Comparison of ENCODE assay signal across 7 cellular contexts in the genomic region with DNA sequence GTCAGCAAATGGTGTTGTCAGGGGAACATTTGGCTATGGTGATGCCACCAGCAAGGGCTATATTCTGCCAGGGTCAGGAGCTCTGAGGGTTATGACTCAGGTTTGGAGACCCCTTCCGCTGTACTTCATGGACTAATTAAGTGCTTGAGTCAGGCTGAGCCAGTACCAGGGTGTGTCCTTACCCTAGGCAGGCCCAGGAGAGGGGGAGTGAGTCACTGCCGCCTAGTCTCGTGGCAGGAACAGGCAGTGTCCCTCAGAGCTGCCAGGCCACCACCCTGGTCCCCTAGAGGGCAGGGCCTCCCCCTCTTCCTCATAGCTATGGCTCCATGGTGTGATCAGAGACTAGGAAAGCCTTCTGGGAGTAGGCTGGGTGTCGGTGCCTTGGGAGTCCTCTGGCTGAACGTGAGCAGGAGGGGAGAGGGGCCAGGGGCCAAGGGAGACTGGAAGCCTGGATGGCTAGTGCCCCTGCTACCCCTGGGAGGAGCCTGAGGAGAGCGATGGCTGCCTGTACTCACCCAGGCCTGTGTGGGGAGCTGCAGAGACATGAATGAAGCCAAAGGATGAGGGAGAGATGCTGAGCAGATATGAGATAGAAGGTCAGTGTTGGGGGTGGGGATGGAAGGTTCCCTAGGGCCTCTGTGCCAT. TPM values are rescaled to one million over a fixed set of nuclear protein-coding genes. Genes with fewer than 3 reads are reported as not detected.
DNase-seq lines count a peak whose midpoint lies in the region; TF ChIP-seq lines count a peak whose summit lies in the region.
"Had no signal": no experiment of that assay in that cellular context is flagged by ENCODE, and none has a peak within 500 bp of the region (broad histone marks: within the 10 kb centered on the region; RNA-seq: fewer than 3 reads in every experiment).

No MANE protein-coding gene starts in this region.

- TF ChIP-seq RAD21 in neural cell (conservative IDR thresholded peaks at IDR 0.05) = no peak

- H3K36me3 ChIP-seq in ACC112 (ENCODE audit: insufficient read depth, low read length) = no peaks in the 10 kb centered on the region
- H3K36me3 ChIP-seq in neural cell (ENCODE audit: insufficient read depth, low read length) = no peaks in the 10 kb centered on the region
- H3K36me3 ChIP-seq: right lobe of liver had no signal

- no peaks in the 10 kb centered on the region for H4K20me1 ChIP-seq in neural cell (ENCODE audit: insufficient read depth)

- no peaks in the 10 kb centered on the region for H3K27me3 ChIP-seq in ACC112 (ENCODE audit: insufficient read depth, low read length)
- H3K27me3 ChIP-seq in neural cell (ENCODE audit: insufficient read depth, low read depth, low read length) = no peaks in the 10 kb centered on the region
- H3K27me3 ChIP-seq: right lobe of liver had no signal

- H3K9me2 ChIP-seq in neural cell (ENCODE audit: insufficient read depth, low read length) = no peaks in the 10 kb centered on the region

- peaks cover 73% of the 10 kb centered on the region for H3K4me1 ChIP-seq in ACC112 (ENCODE audit: control insufficient read depth, insufficient read depth, low read length, unreplicated experiment)
- H3K4me1 ChIP-seq: right lobe of liver had no signal

- no peaks in the 10 kb centered on the region for H3F3A ChIP-seq in neural cell (ENCODE audit: insufficient read depth, low read length, poor library complexity, severe bottlenecking)

- H2AFZ ChIP-seq in ACC112 (ENCODE audit: low read length, unreplicated experiment) = no peak overlapping the region
- H2AFZ ChIP-seq in neural cell (ENCODE audit: low read depth, low read length) = no peak overlapping the region

- peaks cover 72% of the 10 kb centered on the region for H3K79me2 ChIP-seq in ACC112 (ENCODE audit: control insufficient read depth, insufficient read depth, low read length, unreplicated experiment)
- H3K79me2 ChIP-seq in neural cell (replicated peaks; ENCODE audit: insufficient read depth, low read length) = no peaks in the 10 kb centered on the region

- H3K27ac ChIP-seq in ACC112 (ENCODE audit: low read depth, low read length) (peak overlapping the region; percentile 90), neural cell (ENCODE audit: low read length) (no peak overlapping the region)
- H3K27ac ChIP-seq: right lobe of liver had no signal

- H3K4me3 ChIP-seq in ACC112 (ENCODE audit: low read depth, low read length) (peak overlapping the region; percentile 61), neural cell (ENCODE audit: low read length) (no peak overlapping the region)
- H3K4me3 ChIP-seq: right lobe of liver had no signal

- H3K9me3 ChIP-seq in neural cell (ENCODE audit: low read length) = no peaks in the 10 kb centered on the region
- H3K9me3 ChIP-seq: right lobe of liver had no signal

- TF ChIP-seq CTCF in neural cell (IDR thresholded peaks at IDR 0.05; ENCODE audit: poor library complexity, severe bottlenecking) = peak; percentile 11

- TF ChIP-seq EP300 in neural cell (conservative IDR thresholded peaks at IDR 0.05; ENCODE audit: poor library complexity, severe bottlenecking) = no peak

- no peak overlapping the region for H3K9ac ChIP-seq in neural cell (ENCODE audit: low read length)

- peak; percentile 78 for DNase-seq in HK-2 (ENCODE audit: unreplicated experiment)
- peak in 35 of 58 donors; percentile 7 to 61 (median 32) for DNase-seq in anterior cingulate cortex (lab: John Stamatoyannopoulos, UW)
- no peak for DNase-seq in NCI-H510A (lab: John Stamatoyannopoulos, UW)
- no peak for DNase-seq in NCI-H2107 (lab: John Stamatoyannopoulos, UW)
- DNase-seq: right lobe of liver had no signal

- no peak overlapping the region for H3K4me2 ChIP-seq in neural cell (ENCODE audit: low read length)

TF ChIP-seq in neural cell, 6 proteins besides CTCF, POLR2A, EP300 and RAD21:
- no peak for TF ChIP-seq TAF1 (IDR thresholded peaks at IDR 0.05; ENCODE audit: low read depth)
- no peak for TF ChIP-seq EZH2 (IDR thresholded peaks at IDR 0.05; ENCODE audit: borderline replicate concordance, insufficient read depth, low read length, poor library complexity, severe bottlenecking)
- TF ChIP-seq MXI1 (conservative IDR thresholded peaks at IDR 0.05; ENCODE audit: poor library complexity, severe bottlenecking) = no peak
- TF ChIP-seq SMC3 (conservative IDR thresholded peaks at IDR 0.05; ENCODE audit: poor library complexity) = no peak
- no peak for TF ChIP-seq POLR2AphosphoS5 (IDR thresholded peaks at IDR 0.05)
- TF ChIP-seq, protein P1, sequence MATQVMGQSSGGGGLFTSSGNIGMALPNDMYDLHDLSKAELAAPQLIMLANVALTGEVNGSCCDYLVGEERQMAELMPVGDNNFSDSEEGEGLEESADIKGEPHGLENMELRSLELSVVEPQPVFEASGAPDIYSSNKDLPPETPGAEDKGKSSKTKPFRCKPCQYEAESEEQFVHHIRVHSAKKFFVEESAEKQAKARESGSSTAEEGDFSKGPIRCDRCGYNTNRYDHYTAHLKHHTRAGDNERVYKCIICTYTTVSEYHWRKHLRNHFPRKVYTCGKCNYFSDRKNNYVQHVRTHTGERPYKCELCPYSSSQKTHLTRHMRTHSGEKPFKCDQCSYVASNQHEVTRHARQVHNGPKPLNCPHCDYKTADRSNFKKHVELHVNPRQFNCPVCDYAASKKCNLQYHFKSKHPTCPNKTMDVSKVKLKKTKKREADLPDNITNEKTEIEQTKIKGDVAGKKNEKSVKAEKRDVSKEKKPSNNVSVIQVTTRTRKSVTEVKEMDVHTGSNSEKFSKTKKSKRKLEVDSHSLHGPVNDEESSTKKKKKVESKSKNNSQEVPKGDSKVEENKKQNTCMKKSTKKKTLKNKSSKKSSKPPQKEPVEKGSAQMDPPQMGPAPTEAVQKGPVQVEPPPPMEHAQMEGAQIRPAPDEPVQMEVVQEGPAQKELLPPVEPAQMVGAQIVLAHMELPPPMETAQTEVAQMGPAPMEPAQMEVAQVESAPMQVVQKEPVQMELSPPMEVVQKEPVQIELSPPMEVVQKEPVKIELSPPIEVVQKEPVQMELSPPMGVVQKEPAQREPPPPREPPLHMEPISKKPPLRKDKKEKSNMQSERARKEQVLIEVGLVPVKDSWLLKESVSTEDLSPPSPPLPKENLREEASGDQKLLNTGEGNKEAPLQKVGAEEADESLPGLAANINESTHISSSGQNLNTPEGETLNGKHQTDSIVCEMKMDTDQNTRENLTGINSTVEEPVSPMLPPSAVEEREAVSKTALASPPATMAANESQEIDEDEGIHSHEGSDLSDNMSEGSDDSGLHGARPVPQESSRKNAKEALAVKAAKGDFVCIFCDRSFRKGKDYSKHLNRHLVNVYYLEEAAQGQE (IDR thresholded peaks at IDR 0.05; ENCODE audit: borderline replicate concordance) = no peak

RNA-seq across cellular contexts. Expression of gene MAPKAPK3, which starts 10.6 kb away (rescaled TPM):
- 4.3 and 6.6 TPM in 2 replicates for polyA plus RNA-seq in neural cell
- 5.3 and 5.8 TPM in 2 replicates for polyA minus RNA-seq in neural cell

RNA-seq across cellular contexts. Expression of gene CISH, which starts 16.0 kb away (rescaled TPM):
- not detected in 2 replicates for polyA plus RNA-seq in neural cell
- polyA minus RNA-seq in neural cell = not detected in 2 replicates

RNA-seq across cellular contexts. Expression of gene DOCK3, which starts 47.2 kb away (rescaled TPM):
- polyA plus RNA-seq in neural cell = 15.6 and 18.7 TPM in 2 replicates
- polyA minus RNA-seq in neural cell = 43.6 and 49.9 TPM in 2 replicates

RNA-seq across cellular contexts. Expression of gene HEMK1, which starts 58.2 kb away (rescaled TPM):
- polyA plus RNA-seq in neural cell = 24.4 and 36.8 TPM in 2 replicates
- polyA minus RNA-seq in neural cell = 12.5 and 13.6 TPM in 2 replicates

RNA-seq across cellular contexts. Expression of gene C3orf18, which starts 60.0 kb away (rescaled TPM):
- 24.5 and 39.9 TPM in 2 replicates for polyA plus RNA-seq in neural cell
- polyA minus RNA-seq in neural cell = 13.4 and 14.4 TPM in 2 replicates

Comparison
In these comparisons a context has a peak if more than half of its experiments do, and no peak if none do; other contexts are left out.
1. DNase-seq: peak in HK-2 (single experiment) and anterior cingulate cortex (35 of 58); none in NCI-H510A (single experiment) and NCI-H2107 (single experiment).